Comparison of ENCODE assay signal across 1 cellular context in the genomic region with DNA sequence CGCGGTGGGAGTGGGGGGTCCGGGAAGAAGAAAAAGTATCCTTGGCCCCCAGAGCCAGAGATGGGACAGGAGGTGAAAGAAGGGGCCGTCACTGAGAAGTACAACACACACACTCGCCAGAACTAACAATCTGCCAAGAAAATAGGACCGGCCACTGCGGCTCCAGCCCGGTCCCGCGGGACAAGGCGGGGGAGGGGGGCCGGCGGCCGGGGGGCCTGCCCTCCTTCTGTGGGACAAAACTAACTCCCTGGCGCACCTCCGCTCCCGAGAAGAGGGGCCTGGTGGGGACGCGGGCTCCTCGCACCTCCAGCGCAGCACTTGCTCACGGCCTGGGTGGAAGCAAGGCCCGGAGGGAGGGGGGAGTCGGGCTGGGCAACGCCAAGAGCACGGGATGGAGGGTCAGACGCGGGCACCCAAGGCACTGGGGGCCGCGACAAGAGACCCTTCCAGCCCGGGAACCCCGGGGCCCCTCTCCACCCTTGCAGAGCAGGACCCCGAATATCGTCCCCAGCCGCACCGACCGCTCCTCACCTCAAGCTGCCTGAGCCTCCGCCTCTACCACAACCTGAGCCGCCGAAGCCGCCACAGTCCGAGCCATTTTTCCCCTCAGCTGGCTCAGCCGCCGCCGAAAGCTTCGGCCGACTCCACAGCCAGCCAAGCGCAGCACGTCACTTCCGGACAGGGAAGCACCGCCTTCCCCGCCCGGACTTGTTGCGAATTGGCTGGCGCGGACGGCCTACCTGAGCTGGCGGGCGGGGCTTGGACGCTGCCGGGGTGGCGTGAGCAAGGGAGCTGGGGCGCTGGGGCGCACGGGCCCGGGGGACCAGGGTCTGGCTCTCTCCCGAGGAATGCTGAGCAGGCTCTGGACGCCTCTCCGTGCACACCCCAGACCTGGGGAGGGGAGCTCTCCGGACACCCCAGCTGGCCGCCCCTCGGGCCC.
TF ChIP-seq lines count a peak whose summit lies in the region.

A gene with protein sequence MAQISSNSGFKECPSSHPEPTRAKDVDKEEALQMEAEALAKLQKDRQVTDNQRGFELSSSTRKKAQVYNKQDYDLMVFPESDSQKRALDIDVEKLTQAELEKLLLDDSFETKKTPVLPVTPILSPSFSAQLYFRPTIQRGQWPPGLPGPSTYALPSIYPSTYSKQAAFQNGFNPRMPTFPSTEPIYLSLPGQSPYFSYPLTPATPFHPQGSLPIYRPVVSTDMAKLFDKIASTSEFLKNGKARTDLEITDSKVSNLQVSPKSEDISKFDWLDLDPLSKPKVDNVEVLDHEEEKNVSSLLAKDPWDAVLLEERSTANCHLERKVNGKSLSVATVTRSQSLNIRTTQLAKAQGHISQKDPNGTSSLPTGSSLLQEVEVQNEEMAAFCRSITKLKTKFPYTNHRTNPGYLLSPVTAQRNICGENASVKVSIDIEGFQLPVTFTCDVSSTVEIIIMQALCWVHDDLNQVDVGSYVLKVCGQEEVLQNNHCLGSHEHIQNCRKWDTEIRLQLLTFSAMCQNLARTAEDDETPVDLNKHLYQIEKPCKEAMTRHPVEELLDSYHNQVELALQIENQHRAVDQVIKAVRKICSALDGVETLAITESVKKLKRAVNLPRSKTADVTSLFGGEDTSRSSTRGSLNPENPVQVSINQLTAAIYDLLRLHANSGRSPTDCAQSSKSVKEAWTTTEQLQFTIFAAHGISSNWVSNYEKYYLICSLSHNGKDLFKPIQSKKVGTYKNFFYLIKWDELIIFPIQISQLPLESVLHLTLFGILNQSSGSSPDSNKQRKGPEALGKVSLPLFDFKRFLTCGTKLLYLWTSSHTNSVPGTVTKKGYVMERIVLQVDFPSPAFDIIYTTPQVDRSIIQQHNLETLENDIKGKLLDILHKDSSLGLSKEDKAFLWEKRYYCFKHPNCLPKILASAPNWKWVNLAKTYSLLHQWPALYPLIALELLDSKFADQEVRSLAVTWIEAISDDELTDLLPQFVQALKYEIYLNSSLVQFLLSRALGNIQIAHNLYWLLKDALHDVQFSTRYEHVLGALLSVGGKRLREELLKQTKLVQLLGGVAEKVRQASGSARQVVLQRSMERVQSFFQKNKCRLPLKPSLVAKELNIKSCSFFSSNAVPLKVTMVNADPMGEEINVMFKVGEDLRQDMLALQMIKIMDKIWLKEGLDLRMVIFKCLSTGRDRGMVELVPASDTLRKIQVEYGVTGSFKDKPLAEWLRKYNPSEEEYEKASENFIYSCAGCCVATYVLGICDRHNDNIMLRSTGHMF (N-terminal part only) (minus strand): TSS at position 670 of the 940 bp plus-strand sequence. CDS start 38,245 bp downstream, outside the sequence.

TF ChIP-seq in HepG2, 621 proteins besides CTCF, POLR2A, EP300 and RAD21 (continued from another document and continues in another):
- TF ChIP-seq, protein P1, sequence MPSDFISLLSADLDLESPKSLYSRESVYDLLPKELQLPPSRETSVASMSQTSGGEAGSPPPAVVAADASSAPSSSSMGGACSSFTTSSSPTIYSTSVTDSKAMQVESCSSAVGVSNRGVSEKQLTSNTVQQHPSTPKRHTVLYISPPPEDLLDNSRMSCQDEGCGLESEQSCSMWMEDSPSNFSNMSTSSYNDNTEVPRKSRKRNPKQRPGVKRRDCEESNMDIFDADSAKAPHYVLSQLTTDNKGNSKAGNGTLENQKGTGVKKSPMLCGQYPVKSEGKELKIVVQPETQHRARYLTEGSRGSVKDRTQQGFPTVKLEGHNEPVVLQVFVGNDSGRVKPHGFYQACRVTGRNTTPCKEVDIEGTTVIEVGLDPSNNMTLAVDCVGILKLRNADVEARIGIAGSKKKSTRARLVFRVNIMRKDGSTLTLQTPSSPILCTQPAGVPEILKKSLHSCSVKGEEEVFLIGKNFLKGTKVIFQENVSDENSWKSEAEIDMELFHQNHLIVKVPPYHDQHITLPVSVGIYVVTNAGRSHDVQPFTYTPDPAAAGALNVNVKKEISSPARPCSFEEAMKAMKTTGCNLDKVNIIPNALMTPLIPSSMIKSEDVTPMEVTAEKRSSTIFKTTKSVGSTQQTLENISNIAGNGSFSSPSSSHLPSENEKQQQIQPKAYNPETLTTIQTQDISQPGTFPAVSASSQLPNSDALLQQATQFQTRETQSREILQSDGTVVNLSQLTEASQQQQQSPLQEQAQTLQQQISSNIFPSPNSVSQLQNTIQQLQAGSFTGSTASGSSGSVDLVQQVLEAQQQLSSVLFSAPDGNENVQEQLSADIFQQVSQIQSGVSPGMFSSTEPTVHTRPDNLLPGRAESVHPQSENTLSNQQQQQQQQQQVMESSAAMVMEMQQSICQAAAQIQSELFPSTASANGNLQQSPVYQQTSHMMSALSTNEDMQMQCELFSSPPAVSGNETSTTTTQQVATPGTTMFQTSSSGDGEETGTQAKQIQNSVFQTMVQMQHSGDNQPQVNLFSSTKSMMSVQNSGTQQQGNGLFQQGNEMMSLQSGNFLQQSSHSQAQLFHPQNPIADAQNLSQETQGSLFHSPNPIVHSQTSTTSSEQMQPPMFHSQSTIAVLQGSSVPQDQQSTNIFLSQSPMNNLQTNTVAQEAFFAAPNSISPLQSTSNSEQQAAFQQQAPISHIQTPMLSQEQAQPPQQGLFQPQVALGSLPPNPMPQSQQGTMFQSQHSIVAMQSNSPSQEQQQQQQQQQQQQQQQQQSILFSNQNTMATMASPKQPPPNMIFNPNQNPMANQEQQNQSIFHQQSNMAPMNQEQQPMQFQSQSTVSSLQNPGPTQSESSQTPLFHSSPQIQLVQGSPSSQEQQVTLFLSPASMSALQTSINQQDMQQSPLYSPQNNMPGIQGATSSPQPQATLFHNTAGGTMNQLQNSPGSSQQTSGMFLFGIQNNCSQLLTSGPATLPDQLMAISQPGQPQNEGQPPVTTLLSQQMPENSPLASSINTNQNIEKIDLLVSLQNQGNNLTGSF (CRISPR knock-in tag; IDR thresholded peaks at IDR 0.05) = no peak
- TF ChIP-seq MEIS2 (CRISPR knock-in tag; IDR thresholded peaks at IDR 0.05) (no peak; the same call in 1 of the 2 replicates), RFXANK (CRISPR knock-in tag; IDR thresholded peaks at IDR 0.05) (no peak), ZNF180 (CRISPR knock-in tag; IDR thresholded peaks at IDR 0.05; ENCODE audit: borderline replicate concordance, low read depth) (no peak), FOXA3 (CRISPR knock-in tag; IDR thresholded peaks at IDR 0.05) (peak; percentile 32; the same call in 1 of the 2 replicates), TBX3 (IDR thresholded peaks at IDR 0.05; ENCODE audit: borderline replicate concordance) (no peak), ZNF7 (CRISPR knock-in tag; IDR thresholded peaks at IDR 0.05) (no peak), ADNP (CRISPR knock-in tag; IDR thresholded peaks at IDR 0.05) (no peak), DNMT1 (CRISPR knock-in tag; IDR thresholded peaks at IDR 0.05) (no peak), PHF8 (CRISPR knock-in tag; IDR thresholded peaks at IDR 0.05) (peak; percentile 96), MED8 (CRISPR knock-in tag; IDR thresholded peaks at IDR 0.05; ENCODE audit: insufficient replicate concordance) (no peak), TRIM24 (CRISPR knock-in tag; IDR thresholded peaks at IDR 0.05) (no peak), TOE1 (CRISPR knock-in tag; IDR thresholded peaks at IDR 0.05) (no peak), SRY (CRISPR knock-in tag; IDR thresholded peaks at IDR 0.05) (peak; percentile 52; the same call in 1 of the 2 replicates), SOX6 (IDR thresholded peaks at IDR 0.05) (no peak), SOX6 (CRISPR knock-in tag; IDR thresholded peaks at IDR 0.05) (peak; percentile 77), ELF4 (CRISPR knock-in tag; IDR thresholded peaks at IDR 0.05; ENCODE audit: borderline replicate concordance) (peak; percentile 79), POGZ (CRISPR knock-in tag; IDR thresholded peaks at IDR 0.05) (peak; percentile 82), ZNF616 (CRISPR knock-in tag; IDR thresholded peaks at IDR 0.05; ENCODE audit: low read depth) (0 out of 2 replicates have a peak, but pooled peaks have one; percentile 69), ZNF431 (CRISPR knock-in tag; IDR thresholded peaks at IDR 0.05; ENCODE audit: borderline replicate concordance, low read depth) (no peak), SP5 (CRISPR knock-in tag; IDR thresholded peaks at IDR 0.05; ENCODE audit: borderline replicate concordance, low read depth) (no peak), ZNF160 (CRISPR knock-in tag; IDR thresholded peaks at IDR 0.05) (0 out of 2 replicates have a peak, but pooled peaks have one; percentile 67), GZF1 (CRISPR knock-in tag; IDR thresholded peaks at IDR 0.05) (peak; percentile 74; the same call in 1 of the 2 replicates), ZNF546 (CRISPR knock-in tag; conservative IDR thresholded peaks at IDR 0.05) (no peak), ISX (CRISPR knock-in tag; conservative IDR thresholded peaks at IDR 0.05) (no peak), JUND (CRISPR knock-in tag; IDR thresholded peaks at IDR 0.05) (no peak), ZNF761 (CRISPR knock-in tag; conservative IDR thresholded peaks at IDR 0.05) (peak; percentile 65), MYC (CRISPR knock-in tag; IDR thresholded peaks at IDR 0.05; ENCODE audit: borderline replicate concordance) (peak; percentile 78; the same call in 1 of the 2 replicates), MIER2 (CRISPR knock-in tag; IDR thresholded peaks at IDR 0.05) (no peak), YEATS2 (CRISPR knock-in tag; IDR thresholded peaks at IDR 0.05; ENCODE audit: borderline replicate concordance) (no peak), NR2C2 (CRISPR knock-in tag; IDR thresholded peaks at IDR 0.05; ENCODE audit: borderline replicate concordance) (0 out of 2 replicates have a peak, but pooled peaks have one; percentile 40), FOXK2 (IDR thresholded peaks at IDR 0.05) (peak; percentile 43; the same call in 1 of the 2 replicates)
- TF ChIP-seq, protein P2, sequence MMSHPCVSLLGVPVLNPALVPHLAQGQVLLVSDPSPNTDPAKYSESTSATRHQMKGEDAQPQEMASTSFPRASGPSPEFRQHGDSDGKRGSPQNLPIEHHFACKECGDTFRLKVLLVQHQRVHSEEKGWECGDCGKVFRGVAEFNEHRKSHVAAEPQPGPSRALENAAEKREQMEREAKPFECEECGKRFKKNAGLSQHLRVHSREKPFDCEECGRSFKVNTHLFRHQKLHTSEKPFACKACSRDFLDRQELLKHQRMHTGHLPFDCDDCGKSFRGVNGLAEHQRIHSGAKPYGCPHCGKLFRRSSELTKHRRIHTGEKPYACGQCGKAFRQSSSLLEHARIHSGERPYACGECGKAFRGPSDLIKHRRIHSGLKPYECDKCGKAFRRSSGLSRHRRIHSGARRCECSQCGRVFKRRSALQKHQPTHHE (CRISPR knock-in tag; IDR thresholded peaks at IDR 0.05; ENCODE audit: borderline replicate concordance) = no peak
- TF ChIP-seq, protein P3, sequence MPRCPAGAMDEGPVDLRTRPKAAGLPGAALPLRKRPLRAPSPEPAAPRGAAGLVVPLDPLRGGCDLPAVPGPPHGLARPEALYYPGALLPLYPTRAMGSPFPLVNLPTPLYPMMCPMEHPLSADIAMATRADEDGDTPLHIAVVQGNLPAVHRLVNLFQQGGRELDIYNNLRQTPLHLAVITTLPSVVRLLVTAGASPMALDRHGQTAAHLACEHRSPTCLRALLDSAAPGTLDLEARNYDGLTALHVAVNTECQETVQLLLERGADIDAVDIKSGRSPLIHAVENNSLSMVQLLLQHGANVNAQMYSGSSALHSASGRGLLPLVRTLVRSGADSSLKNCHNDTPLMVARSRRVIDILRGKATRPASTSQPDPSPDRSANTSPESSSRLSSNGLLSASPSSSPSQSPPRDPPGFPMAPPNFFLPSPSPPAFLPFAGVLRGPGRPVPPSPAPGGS (CRISPR knock-in tag; IDR thresholded peaks at IDR 0.05) = peak; percentile 85
- TF ChIP-seq, protein P4, sequence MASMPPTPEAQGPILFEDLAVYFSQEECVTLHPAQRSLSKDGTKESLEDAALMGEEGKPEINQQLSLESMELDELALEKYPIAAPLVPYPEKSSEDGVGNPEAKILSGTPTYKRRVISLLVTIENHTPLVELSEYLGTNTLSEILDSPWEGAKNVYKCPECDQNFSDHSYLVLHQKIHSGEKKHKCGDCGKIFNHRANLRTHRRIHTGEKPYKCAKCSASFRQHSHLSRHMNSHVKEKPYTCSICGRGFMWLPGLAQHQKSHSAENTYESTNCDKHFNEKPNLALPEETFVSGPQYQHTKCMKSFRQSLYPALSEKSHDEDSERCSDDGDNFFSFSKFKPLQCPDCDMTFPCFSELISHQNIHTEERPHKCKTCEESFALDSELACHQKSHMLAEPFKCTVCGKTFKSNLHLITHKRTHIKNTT (CRISPR knock-in tag; IDR thresholded peaks at IDR 0.05) = no peak
- TF ChIP-seq, protein P5, sequence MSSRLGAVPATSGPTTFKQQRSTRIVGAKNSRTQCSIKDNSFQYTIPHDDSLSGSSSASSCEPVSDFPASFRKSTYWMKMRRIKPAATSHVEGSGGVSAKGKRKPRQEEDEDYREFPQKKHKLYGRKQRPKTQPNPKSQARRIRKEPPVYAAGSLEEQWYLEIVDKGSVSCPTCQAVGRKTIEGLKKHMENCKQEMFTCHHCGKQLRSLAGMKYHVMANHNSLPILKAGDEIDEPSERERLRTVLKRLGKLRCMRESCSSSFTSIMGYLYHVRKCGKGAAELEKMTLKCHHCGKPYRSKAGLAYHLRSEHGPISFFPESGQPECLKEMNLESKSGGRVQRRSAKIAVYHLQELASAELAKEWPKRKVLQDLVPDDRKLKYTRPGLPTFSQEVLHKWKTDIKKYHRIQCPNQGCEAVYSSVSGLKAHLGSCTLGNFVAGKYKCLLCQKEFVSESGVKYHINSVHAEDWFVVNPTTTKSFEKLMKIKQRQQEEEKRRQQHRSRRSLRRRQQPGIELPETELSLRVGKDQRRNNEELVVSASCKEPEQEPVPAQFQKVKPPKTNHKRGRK (CRISPR knock-in tag; IDR thresholded peaks at IDR 0.05) = no peak
- TF ChIP-seq, protein P6, sequence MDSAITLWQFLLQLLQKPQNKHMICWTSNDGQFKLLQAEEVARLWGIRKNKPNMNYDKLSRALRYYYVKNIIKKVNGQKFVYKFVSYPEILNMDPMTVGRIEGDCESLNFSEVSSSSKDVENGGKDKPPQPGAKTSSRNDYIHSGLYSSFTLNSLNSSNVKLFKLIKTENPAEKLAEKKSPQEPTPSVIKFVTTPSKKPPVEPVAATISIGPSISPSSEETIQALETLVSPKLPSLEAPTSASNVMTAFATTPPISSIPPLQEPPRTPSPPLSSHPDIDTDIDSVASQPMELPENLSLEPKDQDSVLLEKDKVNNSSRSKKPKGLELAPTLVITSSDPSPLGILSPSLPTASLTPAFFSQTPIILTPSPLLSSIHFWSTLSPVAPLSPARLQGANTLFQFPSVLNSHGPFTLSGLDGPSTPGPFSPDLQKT (CRISPR knock-in tag; IDR thresholded peaks at IDR 0.05; ENCODE audit: borderline replicate concordance) = no peak
- TF ChIP-seq, protein P7, sequence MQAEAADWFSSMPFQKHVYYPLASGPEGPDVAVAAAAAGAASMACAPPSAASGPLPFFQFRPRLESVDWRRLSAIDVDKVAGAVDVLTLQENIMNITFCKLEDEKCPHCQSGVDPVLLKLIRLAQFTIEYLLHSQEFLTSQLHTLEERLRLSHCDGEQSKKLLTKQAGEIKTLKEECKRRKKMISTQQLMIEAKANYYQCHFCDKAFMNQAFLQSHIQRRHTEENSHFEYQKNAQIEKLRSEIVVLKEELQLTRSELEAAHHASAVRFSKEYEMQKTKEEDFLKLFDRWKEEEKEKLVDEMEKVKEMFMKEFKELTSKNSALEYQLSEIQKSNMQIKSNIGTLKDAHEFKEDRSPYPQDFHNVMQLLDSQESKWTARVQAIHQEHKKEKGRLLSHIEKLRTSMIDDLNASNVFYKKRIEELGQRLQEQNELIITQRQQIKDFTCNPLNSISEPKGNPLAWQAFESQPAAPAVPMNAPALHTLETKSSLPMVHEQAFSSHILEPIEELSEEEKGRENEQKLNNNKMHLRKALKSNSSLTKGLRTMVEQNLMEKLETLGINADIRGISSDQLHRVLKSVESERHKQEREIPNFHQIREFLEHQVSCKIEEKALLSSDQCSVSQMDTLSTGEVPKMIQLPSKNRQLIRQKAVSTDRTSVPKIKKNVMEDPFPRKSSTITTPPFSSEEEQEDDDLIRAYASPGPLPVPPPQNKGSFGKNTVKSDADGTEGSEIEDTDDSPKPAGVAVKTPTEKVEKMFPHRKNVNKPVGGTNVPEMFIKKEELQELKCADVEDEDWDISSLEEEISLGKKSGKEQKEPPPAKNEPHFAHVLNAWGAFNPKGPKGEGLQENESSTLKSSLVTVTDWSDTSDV (CRISPR knock-in tag; IDR thresholded peaks at IDR 0.05) = peak; percentile 41; the same call in 1 of the 2 replicates
